1 cellular context compared by ENCODE assay signal in the genomic region with DNA sequence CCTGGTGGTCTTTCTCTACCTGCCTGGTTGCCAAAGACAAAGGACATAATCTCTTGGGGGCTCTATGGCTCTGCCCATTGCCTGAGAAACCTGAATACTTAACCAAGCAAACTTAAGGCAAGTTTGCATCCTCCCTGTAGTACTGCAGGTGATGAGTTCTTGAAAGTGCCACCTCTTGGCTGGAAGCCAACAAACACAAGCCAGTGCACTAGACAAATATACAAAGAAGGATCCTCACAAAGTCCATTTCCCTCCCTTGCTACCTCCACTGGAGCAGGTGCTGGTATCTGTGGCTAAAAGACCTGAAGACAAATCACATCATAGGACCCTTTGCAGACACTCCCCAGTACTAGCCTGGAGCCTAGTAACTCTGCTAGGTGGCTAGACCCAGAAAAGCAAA.
TF ChIP-seq lines count a peak whose summit lies in the region.

No MANE protein-coding gene starts in this region.

TF ChIP-seq in HepG2, 621 proteins besides CTCF, POLR2A, EP300 and RAD21 (continued from another document):
- TF ChIP-seq, protein P1, sequence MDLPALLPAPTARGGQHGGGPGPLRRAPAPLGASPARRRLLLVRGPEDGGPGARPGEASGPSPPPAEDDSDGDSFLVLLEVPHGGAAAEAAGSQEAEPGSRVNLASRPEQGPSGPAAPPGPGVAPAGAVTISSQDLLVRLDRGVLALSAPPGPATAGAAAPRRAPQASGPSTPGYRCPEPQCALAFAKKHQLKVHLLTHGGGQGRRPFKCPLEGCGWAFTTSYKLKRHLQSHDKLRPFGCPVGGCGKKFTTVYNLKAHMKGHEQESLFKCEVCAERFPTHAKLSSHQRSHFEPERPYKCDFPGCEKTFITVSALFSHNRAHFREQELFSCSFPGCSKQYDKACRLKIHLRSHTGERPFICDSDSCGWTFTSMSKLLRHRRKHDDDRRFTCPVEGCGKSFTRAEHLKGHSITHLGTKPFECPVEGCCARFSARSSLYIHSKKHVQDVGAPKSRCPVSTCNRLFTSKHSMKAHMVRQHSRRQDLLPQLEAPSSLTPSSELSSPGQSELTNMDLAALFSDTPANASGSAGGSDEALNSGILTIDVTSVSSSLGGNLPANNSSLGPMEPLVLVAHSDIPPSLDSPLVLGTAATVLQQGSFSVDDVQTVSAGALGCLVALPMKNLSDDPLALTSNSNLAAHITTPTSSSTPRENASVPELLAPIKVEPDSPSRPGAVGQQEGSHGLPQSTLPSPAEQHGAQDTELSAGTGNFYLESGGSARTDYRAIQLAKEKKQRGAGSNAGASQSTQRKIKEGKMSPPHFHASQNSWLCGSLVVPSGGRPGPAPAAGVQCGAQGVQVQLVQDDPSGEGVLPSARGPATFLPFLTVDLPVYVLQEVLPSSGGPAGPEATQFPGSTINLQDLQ (CRISPR knock-in tag; IDR thresholded peaks at IDR 0.05): no peak
- TF ChIP-seq THYN1 (CRISPR knock-in tag; IDR thresholded peaks at IDR 0.05; ENCODE audit: borderline replicate concordance, low read depth) (no peak), PLRG1 (conservative IDR thresholded peaks at IDR 0.05) (no peak), BCLAF1 (IDR thresholded peaks at IDR 0.05) (no peak), PCBP2 (optimal IDR thresholded peaks at IDR 0.05; ENCODE audit: low read depth, low read length, poor library complexity, severe bottlenecking) (no peak), ZNF776 (CRISPR knock-in tag; IDR thresholded peaks at IDR 0.05) (no peak), NR2F6 (IDR thresholded peaks at IDR 0.05) (no peak), NR2F6 (CRISPR knock-in tag; IDR thresholded peaks at IDR 0.05) (no peak), MIXL1 (CRISPR knock-in tag; IDR thresholded peaks at IDR 0.05) (no peak), MIER3 (CRISPR knock-in tag; IDR thresholded peaks at IDR 0.05; ENCODE audit: borderline replicate concordance) (no peak), ZSCAN12 (CRISPR knock-in tag; IDR thresholded peaks at IDR 0.05) (no peak), GTF2F1 (IDR thresholded peaks at IDR 0.05; ENCODE audit: low read length) (no peak), RERE (CRISPR knock-in tag; IDR thresholded peaks at IDR 0.05; ENCODE audit: low read depth) (no peak), TERF1 (CRISPR knock-in tag; IDR thresholded peaks at IDR 0.05) (no peak), RNF2 (conservative IDR thresholded peaks at IDR 0.05; ENCODE audit: low read depth) (no peak), JUND (CRISPR knock-in tag; IDR thresholded peaks at IDR 0.05) (no peak), NCOA5 (CRISPR knock-in tag; IDR thresholded peaks at IDR 0.05) (no peak)
- TF ChIP-seq, protein P2, sequence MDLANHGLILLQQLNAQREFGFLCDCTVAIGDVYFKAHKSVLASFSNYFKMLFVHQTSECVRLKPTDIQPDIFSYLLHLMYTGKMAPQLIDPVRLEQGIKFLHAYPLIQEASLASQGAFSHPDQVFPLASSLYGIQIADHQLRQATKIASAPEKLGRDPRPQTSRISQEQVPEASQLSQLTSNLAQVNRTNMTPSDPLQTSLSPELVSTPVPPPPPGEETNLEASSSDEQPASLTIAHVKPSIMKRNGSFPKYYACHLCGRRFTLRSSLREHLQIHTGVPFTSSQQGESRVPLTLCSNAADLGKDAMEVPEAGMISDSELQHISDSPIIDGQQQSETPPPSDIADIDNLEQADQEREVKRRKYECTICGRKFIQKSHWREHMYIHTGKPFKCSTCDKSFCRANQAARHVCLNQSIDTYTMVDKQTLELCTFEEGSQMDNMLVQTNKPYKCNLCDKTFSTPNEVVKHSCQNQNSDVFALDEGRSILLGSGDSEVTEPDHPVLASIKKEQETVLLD (CRISPR knock-in tag; IDR thresholded peaks at IDR 0.05; ENCODE audit: low read depth): no peak
- TF ChIP-seq, protein P3, sequence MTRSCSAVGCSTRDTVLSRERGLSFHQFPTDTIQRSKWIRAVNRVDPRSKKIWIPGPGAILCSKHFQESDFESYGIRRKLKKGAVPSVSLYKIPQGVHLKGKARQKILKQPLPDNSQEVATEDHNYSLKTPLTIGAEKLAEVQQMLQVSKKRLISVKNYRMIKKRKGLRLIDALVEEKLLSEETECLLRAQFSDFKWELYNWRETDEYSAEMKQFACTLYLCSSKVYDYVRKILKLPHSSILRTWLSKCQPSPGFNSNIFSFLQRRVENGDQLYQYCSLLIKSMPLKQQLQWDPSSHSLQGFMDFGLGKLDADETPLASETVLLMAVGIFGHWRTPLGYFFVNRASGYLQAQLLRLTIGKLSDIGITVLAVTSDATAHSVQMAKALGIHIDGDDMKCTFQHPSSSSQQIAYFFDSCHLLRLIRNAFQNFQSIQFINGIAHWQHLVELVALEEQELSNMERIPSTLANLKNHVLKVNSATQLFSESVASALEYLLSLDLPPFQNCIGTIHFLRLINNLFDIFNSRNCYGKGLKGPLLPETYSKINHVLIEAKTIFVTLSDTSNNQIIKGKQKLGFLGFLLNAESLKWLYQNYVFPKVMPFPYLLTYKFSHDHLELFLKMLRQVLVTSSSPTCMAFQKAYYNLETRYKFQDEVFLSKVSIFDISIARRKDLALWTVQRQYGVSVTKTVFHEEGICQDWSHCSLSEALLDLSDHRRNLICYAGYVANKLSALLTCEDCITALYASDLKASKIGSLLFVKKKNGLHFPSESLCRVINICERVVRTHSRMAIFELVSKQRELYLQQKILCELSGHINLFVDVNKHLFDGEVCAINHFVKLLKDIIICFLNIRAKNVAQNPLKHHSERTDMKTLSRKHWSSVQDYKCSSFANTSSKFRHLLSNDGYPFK (CRISPR knock-in tag; IDR thresholded peaks at IDR 0.05; ENCODE audit: borderline replicate concordance): no peak
